Comparison of ENCODE assay signal across 10 cellular contexts in the genomic region with DNA sequence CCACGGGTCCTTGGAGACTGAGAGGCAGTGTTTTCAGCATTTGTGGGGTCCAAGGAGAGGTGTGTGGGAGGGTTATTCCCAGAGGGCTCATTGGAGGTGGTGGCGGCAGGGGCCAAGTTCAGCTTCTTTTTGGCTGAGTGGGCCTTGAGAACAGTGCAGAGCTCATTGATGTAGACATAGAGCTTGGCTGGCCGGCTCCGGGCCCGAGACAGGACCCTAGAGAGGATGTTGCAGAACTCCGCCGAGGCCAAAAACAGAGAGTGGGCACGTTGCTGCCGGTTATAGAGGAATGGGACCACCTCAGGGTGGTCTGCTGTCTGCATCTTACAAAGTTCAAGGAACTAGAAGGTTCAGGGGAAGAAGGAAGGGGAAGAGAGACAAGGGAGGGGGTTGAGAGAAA. TPM values are rescaled to one million over a fixed set of nuclear protein-coding genes. Genes with fewer than 3 reads are reported as not detected.
A peak's percentile ranks its signal among the peaks of the same experiment; 100 is the strongest.
DNase-seq lines count a peak whose midpoint lies in the region; ATAC-seq and TF ChIP-seq lines count a peak whose summit lies in the region.
"Had no signal": no experiment of that assay in that cellular context is flagged by ENCODE, and none has a peak within 500 bp of the region (broad histone marks: within the 10 kb centered on the region; RNA-seq: fewer than 3 reads in every experiment).

No MANE protein-coding gene starts in this region.

- H3K4me3 ChIP-seq in ACC112 (ENCODE audit: low read depth, low read length) (peak overlapping the region; percentile 95), HUES48 (ENCODE audit: low read depth, low read length) (peak overlapping the region; percentile 78; the same call in 1 of the 2 replicates), astrocyte of the cerebellum (ENCODE audit: low read depth, low read length) (peak overlapping the region; percentile 73)

- H3K27me3 ChIP-seq in ACC112 (ENCODE audit: insufficient read depth, low read length) (no peaks in the 10 kb centered on the region), HUES48 (ENCODE audit: control insufficient read depth, insufficient read depth, low read length) (no peaks in the 10 kb centered on the region)
- H3K27me3 ChIP-seq: colonic mucosa had no signal

- H3K36me3 ChIP-seq in ACC112 (ENCODE audit: insufficient read depth, low read length): peaks cover 10% of the 10 kb centered on the region; the same call in 1 of the 2 replicates
- H3K36me3 ChIP-seq in HUES48 (ENCODE audit: control insufficient read depth, insufficient read depth, low read length): peaks cover 31% of the 10 kb centered on the region

- in situ Hi-C loops in astrocyte of the cerebellum (cut with HindIII; ENCODE audit: low sequenced_read_pairs): no loop called here

- H3K27ac ChIP-seq in ACC112 (ENCODE audit: low read depth, low read length): peak overlapping the region; percentile 92
- peak overlapping the region; percentile 65 for H3K27ac ChIP-seq in HUES48 (ENCODE audit: low read depth, low read length)

- H3K9me3 ChIP-seq in HUES48 (ENCODE audit: control insufficient read depth, insufficient read depth, low read length): no peaks in the 10 kb centered on the region
- H3K9me3 ChIP-seq: colonic mucosa had no signal

- H2AFZ ChIP-seq in ACC112 (ENCODE audit: low read length, unreplicated experiment): no peak overlapping the region

- no peak overlapping the region for H3K9ac ChIP-seq in HUES48 (ENCODE audit: low read depth, low read length)

- no peaks in the 10 kb centered on the region for H3K27me3 Mint-ChIP-seq in naive B cell

- H3K79me2 ChIP-seq in ACC112 (ENCODE audit: control insufficient read depth, insufficient read depth, low read length, unreplicated experiment): peaks cover 34% of the 10 kb centered on the region

- DNase-seq in astrocyte of the cerebellum (ENCODE audit: low read depth): no peak
- no peak for DNase-seq in naive B cell
- no peak for DNase-seq in T1000 (lab: John Stamatoyannopoulos, UW)
- DNase-seq in iPS-NIHi11 (ENCODE audit: low spot score): no peak
- no peak for DNase-seq in D341Med (ENCODE audit: low spot score)
- DNase-seq: colonic mucosa; stimulated activated CD8-positive, alpha-beta memory T cell treated with anti-CD3 and anti-CD28 coated beads, Interleukin-4, amount 100 ng/mL, for 48 hours had no signal

- no peaks in the 10 kb centered on the region for H3K9me3 Mint-ChIP-seq in naive B cell

- H3K36me3 Mint-ChIP-seq in naive B cell: peaks cover 13 to 33% of the 10 kb centered on the region in 2 donors

- peak overlapping the region in 3 of 6 donors; percentile 87 to 95 (median 94) for H3K27ac Mint-ChIP-seq in naive B cell

- peak overlapping the region; percentile 89 to 100 (median 97) for H3K4me3 Mint-ChIP-seq in naive B cell

- no peak for ATAC-seq in naive B cell (ENCODE audit: low read depth in 2 of 2)
- ATAC-seq in HG03159 (IDR thresholded peaks at IDR 0.05; ENCODE audit: unreplicated experiment): no peak

- H3K4me1 ChIP-seq in ACC112 (ENCODE audit: control insufficient read depth, insufficient read depth, low read length, unreplicated experiment) (peaks cover 38% of the 10 kb centered on the region), HUES48 (ENCODE audit: control insufficient read depth, insufficient read depth, low read length) (peaks cover 39% of the 10 kb centered on the region)

- peaks cover 68 to 80% (median 74%) of the 10 kb centered on the region in 3 donors for H3K4me1 Mint-ChIP-seq in naive B cell

- TF ChIP-seq CTCF in astrocyte of the cerebellum (IDR thresholded peaks at IDR 0.05; ENCODE audit: low read depth, low read length, missing control alignments): no peak

RNA-seq across cellular contexts. Expression of a gene that starts 1.5 kb away (rescaled TPM):
- polyA plus RNA-seq in naive B cell (ENCODE audit: low read depth in 6 of 6): 100 to 1,000 TPM in 3 of 6 donors, 10 to 100 TPM in 3; 61.4 to 140 (median 102) TPM

RNA-seq across cellular contexts. Expression of a gene that starts 3.7 kb away (rescaled TPM):
- polyA plus RNA-seq in naive B cell (ENCODE audit: low read depth in 6 of 6): 10 to 100 TPM; 19.2 to 29.9 (median 23.8) TPM

RNA-seq across cellular contexts. Expression of a gene that starts 7.3 kb away (rescaled TPM):
- polyA plus RNA-seq in naive B cell (ENCODE audit: low read depth in 6 of 6): 100 to 1,000 TPM; 450 to 564 (median 508) TPM

RNA-seq across cellular contexts. Expression of a gene that starts 22.5 kb away (rescaled TPM):
- polyA plus RNA-seq in naive B cell (ENCODE audit: low read depth in 6 of 6): 10 to 100 TPM; 15.5 to 39.0 (median 17.2) TPM

RNA-seq across cellular contexts. Expression of a gene that starts 31.8 kb away (rescaled TPM):
- polyA plus RNA-seq in naive B cell (ENCODE audit: low read depth in 6 of 6): 10 to 100 TPM; 29.4 to 47.8 (median 41.3) TPM
